8 cellular contexts compared by ENCODE assay signal in the genomic region with DNA sequence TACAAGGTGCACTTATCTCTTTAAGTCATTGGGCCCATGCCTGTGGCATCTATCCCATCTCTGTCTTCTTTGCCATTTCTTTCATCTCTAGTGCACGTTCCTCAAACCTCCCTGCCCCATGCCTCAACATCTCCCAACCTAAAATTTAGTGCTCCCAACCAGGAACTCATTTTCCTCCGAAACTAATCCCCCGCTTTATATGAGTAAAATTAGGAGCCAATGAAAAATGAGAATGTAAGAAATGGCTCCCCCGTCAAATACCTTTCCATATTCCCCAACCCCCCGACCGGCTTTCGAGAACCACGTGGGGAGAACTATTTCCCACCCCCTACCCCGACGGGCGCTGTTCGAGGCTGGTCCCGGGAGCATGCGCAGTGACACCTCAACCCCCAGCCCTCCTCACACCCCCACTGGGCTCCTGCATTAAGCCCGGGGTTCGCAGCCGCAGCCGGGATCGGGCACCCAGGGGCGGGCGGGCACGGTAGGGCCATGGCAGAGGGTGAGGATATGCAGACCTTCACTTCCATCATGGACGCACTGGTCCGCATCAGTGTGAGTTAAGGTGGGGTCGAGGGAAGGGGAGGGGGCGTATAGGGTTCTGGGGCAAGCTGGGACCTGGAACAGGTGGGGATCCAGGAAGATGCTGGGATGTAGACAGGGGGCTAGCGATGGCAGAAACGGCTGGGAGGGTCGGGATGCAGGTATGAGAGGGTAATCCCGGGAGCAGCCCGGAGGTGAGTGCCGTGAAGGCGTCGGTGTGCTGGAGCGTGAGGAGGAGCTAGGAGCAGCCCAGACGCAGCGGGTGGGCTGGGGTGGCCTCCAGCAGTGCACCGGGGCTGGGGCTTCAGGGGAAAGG. TPM values are rescaled to one million over a fixed set of nuclear protein-coding genes. Genes with fewer than 3 reads are reported as not detected.
A peak's percentile ranks its signal among the peaks of the same experiment; 100 is the strongest.
DNase-seq lines count a peak whose midpoint lies in the region; ATAC-seq and TF ChIP-seq lines count a peak whose summit lies in the region.

A gene with protein sequence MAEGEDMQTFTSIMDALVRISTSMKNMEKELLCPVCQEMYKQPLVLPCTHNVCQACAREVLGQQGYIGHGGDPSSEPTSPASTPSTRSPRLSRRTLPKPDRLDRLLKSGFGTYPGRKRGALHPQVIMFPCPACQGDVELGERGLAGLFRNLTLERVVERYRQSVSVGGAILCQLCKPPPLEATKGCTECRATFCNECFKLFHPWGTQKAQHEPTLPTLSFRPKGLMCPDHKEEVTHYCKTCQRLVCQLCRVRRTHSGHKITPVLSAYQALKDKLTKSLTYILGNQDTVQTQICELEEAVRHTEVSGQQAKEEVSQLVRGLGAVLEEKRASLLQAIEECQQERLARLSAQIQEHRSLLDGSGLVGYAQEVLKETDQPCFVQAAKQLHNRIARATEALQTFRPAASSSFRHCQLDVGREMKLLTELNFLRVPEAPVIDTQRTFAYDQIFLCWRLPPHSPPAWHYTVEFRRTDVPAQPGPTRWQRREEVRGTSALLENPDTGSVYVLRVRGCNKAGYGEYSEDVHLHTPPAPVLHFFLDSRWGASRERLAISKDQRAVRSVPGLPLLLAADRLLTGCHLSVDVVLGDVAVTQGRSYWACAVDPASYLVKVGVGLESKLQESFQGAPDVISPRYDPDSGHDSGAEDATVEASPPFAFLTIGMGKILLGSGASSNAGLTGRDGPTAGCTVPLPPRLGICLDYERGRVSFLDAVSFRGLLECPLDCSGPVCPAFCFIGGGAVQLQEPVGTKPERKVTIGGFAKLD (plus strand): TSS at position 372 of the 856 bp plus-strand sequence. CDS start 118 bp downstream, at position 490.

- peaks cover 23% of the 10 kb centered on the region for H3K4me1 Mint-ChIP-seq in type B pancreatic cell (ENCODE audit: unreplicated experiment)

- ATAC-seq in HG03064 (IDR thresholded peaks at IDR 0.05; ENCODE audit: low read depth, unreplicated experiment) (peak; percentile 24), omental fat pad (ENCODE audit: low FRiP score) (no peak)

- H3K36me3 Mint-ChIP-seq in type B pancreatic cell, result peaks cover 10% of the 10 kb centered on the region

- H3K9me3 Mint-ChIP-seq in type B pancreatic cell, result no peaks in the 10 kb centered on the region

- peaks cover 20% of the 10 kb centered on the region for H3K36me3 ChIP-seq in OCI-LY1 (ENCODE audit: insufficient read depth, low read length)
- H3K36me3 ChIP-seq in neutrophil, result peaks cover 11% of the 10 kb centered on the region

- peak within 1 kb of the TSS; percentile 99 for H3K27ac Mint-ChIP-seq in type B pancreatic cell

- H3K27ac ChIP-seq in C4-2B (peak within 1 kb of the TSS; percentile 90), OCI-LY1 (ENCODE audit: low read depth, low read length, poor library complexity, severe bottlenecking) (peak within 1 kb of the TSS; percentile 78), neutrophil (peak within 1 kb of the TSS; percentile 75)

- H4K20me1 ChIP-seq in OCI-LY1 (ENCODE audit: insufficient read depth, low read length), result no peaks in the 10 kb centered on the region

- peaks cover 3% of the 10 kb centered on the region for H3K27me3 Mint-ChIP-seq in type B pancreatic cell

- H3K9me3 ChIP-seq in OCI-LY1 (ENCODE audit: low read length) (no peaks in the 10 kb centered on the region), neutrophil (no peaks in the 10 kb centered on the region)

- no peak within 1 kb of the TSS for H2AFZ ChIP-seq in OCI-LY1 (ENCODE audit: low read length)

- H3K4me3 Mint-ChIP-seq in type B pancreatic cell, result peak within 1 kb of the TSS; percentile 100

- H3K4me3 ChIP-seq in OCI-LY1 (ENCODE audit: low read depth, low read length, poor library complexity, severe bottlenecking) (peak within 1 kb of the TSS; percentile 89), foreskin fibroblast (ENCODE audit: low read depth in 1 of 2, low read length in 2 of 2) (peak within 1 kb of the TSS; percentile 91 to 99), neutrophil (ENCODE audit: low read depth in 1 of 2, low read length in 1 of 2) (peak within 1 kb of the TSS; percentile 85 to 87)

- peak within 1 kb of the TSS; percentile 82 for H3K4me2 ChIP-seq in OCI-LY1 (ENCODE audit: low read length)

- no peaks in the 10 kb centered on the region for H3K9me2 ChIP-seq in OCI-LY1 (ENCODE audit: low read depth, low read length)

- H3K27me3 ChIP-seq in OCI-LY1 (ENCODE audit: insufficient read depth, low read length), result no peaks in the 10 kb centered on the region
- H3K27me3 ChIP-seq in neutrophil, result peaks cover 19% of the 10 kb centered on the region

- TF ChIP-seq CTCF in C4-2B (conservative IDR thresholded peaks at IDR 0.05), result no peak; the same call in none of the 2 replicates
- no peak for TF ChIP-seq CTCF in OCI-LY1 (IDR thresholded peaks at IDR 0.05; ENCODE audit: low read length)
- no peak for TF ChIP-seq CTCF in foreskin fibroblast (IDR thresholded peaks at IDR 0.05; ENCODE audit: low read depth, low read length)
- no peak for TF ChIP-seq CTCF in neutrophil (IDR thresholded peaks at IDR 0.05)
- peak; percentile 55 for TF ChIP-seq CTCF in type B pancreatic cell (conservative IDR thresholded peaks at IDR 0.05)
- TF ChIP-seq CTCF in omental fat pad (IDR thresholded peaks at IDR 0.05), result peak in 1 of 3 donors; percentile 1

- H3K4me1 ChIP-seq in OCI-LY1 (ENCODE audit: insufficient read depth, low read length, severe bottlenecking) (peaks cover 28% of the 10 kb centered on the region), neutrophil (ENCODE audit: control insufficient read depth in 1 of 2, insufficient read depth in 1 of 2, low read depth in 1 of 2, low read length in 1 of 2) (peaks cover 32 to 37% of the 10 kb centered on the region in 2 experiments)

- DNase-seq in activated gamma-delta T cell treated with Interleukin-2 at 50 U/mL for 16 hours (peak; percentile 48), foreskin fibroblast (peak; percentile 51 to 83), type B pancreatic cell (ENCODE audit: extremely low spot score, unreplicated experiment) (peak; percentile 72), omental fat pad (ENCODE audit: low spot score) (no peak)

- H3K79me2 ChIP-seq in OCI-LY1 (ENCODE audit: insufficient read depth, low read length), result no peaks in the 10 kb centered on the region

- H3F3A ChIP-seq in OCI-LY1 (ENCODE audit: insufficient read depth, low read length), result peaks cover 4% of the 10 kb centered on the region; the same call in 1 of the 2 replicates

- peak within 1 kb of the TSS; percentile 97 for H3K9ac ChIP-seq in OCI-LY1 (ENCODE audit: low read length)

RNA-seq across cellular contexts. Expression of the gene that starts here (rescaled TPM):
- 2.0 and 8.1 TPM in 2 replicates for total RNA-seq in type B pancreatic cell (ENCODE audit: low replicate concordance)
- total RNA-seq in omental fat pad, result 1 to 10 TPM in 3 of 4 donors, under 1 TPM in 1; 0.36 to 1.4 (median 1.1) TPM
